Comparison of ENCODE assay signal across 1 cellular context in genomic region chr6:136429264-136429663, GRCh38.
TF ChIP-seq lines count a peak whose summit lies in the region.

No MANE protein-coding gene starts in this region.

TF ChIP-seq in A549, 52 proteins besides CTCF, POLR2A, EP300 and RAD21 (continued from another document):
- TF ChIP-seq BHLHE40 (IDR thresholded peaks at IDR 0.05; ENCODE audit: low read depth, low read length), result no peak
